In the genomic region with DNA sequence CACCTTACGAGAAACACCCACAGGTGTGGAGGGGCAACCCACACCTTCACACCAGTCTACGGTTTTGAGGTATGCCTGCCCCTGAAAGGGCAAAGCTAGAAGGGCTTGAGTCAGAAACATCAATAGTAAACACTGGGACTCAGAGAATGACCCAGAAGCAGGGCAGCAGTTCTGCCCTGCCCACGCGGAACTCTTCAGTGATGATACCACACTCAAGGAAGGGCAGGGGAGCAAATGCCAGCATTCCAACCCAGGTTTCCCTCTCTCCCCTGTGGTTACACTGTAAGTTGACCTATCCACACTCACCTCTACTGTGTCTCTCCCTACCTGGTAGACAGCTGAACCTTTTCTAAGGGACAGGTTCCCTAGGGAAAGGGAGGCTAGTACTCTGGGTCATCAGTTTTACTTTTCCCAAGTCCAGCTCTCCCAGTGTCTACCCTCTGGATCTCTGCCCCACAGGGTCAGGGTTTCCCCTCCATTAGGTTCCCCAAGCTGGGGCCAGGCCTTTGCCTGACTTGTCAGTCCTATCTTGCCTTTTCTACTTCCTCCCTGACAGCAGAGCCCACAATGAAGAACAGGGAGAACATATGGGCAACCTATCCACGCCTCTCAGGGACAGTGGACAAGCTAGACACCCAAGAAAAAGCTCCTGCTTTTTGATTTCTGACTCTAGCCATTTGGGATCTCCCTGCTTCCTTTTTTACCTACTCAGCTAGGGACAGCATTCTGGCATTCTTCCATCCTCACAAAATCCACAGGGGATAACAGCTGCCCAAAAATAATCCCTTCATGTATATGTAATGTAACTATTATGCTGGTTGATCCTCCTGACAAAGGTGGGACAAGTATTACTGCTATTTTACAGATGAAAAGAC, we compare ENCODE assay signal across 1 cellular context.
TF ChIP-seq lines count a peak whose summit lies in the region.

No MANE protein-coding gene starts in this region.

TF ChIP-seq in GM12878, 131 proteins besides CTCF, POLR2A, EP300 and RAD21:
- TF ChIP-seq, protein P1, sequence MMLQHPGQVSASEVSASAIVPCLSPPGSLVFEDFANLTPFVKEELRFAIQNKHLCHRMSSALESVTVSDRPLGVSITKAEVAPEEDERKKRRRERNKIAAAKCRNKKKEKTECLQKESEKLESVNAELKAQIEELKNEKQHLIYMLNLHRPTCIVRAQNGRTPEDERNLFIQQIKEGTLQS (IDR thresholded peaks at IDR 0.05; ENCODE audit: borderline replicate concordance, extremely low read depth, low read depth, low read length), result no peak
- TF ChIP-seq SPI1 (IDR thresholded peaks at IDR 0.05; ENCODE audit: borderline replicate concordance, insufficient read depth, low read depth, low read length) (no peak), USF2 (IDR thresholded peaks at IDR 0.05; ENCODE audit: borderline replicate concordance, low read depth, low read length) (no peak), STAT3 (IDR thresholded peaks at IDR 0.05; ENCODE audit: low read depth, low read length) (no peak), ZNF207 (IDR thresholded peaks at IDR 0.05; ENCODE audit: borderline replicate concordance) (no peak), ZNF687 (IDR thresholded peaks at IDR 0.05) (no peak), TCF3 (IDR thresholded peaks at IDR 0.05; ENCODE audit: borderline replicate concordance, insufficient read depth, low read depth, low read length) (no peak), ETV6 (conservative IDR thresholded peaks at IDR 0.05 in 1 of 2, IDR thresholded peaks at IDR 0.05 in 1 of 2; ENCODE audit: borderline replicate concordance in 1 of 2, low read depth in 1 of 2) (no peak), SMAD5 (IDR thresholded peaks at IDR 0.05; ENCODE audit: low read depth) (no peak), HDAC2 (IDR thresholded peaks at IDR 0.05) (no peak)
- TF ChIP-seq, protein P2, sequence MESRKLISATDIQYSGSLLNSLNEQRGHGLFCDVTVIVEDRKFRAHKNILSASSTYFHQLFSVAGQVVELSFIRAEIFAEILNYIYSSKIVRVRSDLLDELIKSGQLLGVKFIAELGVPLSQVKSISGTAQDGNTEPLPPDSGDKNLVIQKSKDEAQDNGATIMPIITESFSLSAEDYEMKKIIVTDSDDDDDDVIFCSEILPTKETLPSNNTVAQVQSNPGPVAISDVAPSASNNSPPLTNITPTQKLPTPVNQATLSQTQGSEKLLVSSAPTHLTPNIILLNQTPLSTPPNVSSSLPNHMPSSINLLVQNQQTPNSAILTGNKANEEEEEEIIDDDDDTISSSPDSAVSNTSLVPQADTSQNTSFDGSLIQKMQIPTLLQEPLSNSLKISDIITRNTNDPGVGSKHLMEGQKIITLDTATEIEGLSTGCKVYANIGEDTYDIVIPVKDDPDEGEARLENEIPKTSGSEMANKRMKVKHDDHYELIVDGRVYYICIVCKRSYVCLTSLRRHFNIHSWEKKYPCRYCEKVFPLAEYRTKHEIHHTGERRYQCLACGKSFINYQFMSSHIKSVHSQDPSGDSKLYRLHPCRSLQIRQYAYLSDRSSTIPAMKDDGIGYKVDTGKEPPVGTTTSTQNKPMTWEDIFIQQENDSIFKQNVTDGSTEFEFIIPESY (IDR thresholded peaks at IDR 0.05), result no peak
